In the genomic region with DNA sequence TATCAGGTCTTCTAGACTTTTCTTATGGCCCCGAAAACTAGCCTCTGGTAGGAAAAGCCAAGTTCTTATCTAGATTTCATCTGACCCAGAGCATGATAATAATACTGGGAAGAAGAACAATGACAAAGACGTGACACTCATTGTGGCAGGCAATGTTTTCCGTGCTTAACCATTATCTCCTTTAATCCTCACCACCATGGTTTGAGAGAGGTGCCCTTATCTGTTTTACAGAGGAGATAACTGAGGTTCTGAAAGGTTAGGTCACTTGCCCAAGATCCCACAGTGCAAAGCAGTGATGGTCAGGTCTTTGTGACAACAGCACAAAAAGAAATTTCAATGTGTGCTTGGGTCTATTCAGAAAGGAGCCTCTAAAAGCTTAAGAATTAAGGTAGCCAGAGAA, we compare ENCODE assay signal across 14 cellular contexts.
"Had no signal": no experiment of that assay in that cellular context is flagged by ENCODE, and none has a peak within 500 bp of the region (broad histone marks: within the 10 kb centered on the region; RNA-seq: fewer than 3 reads in every experiment).

No MANE protein-coding gene starts in this region.

- H3K27me3 ChIP-seq: heart left ventricle, spleen, testis, transverse colon had no signal

- H3K27ac ChIP-seq: spleen, transverse colon had no signal

- H3K36me3 ChIP-seq: transverse colon had no signal

- ATAC-seq: effector memory CD8-positive, alpha-beta T cell; heart left ventricle; left colon; naive thymus-derived CD8-positive, alpha-beta T cell; sciatic nerve; stimulated activated memory B cell treated with anti-CD40 and anti-IgM and Interleukin-4, amounts not matched to agents 10 μg/mL and 1 μg/mL and 100 μg/mL, for 72 hours had no signal

- DNase-seq: effector memory CD8-positive, alpha-beta T cell; heart left ventricle; hippocampal formation; left colon; naive thymus-derived CD8-positive, alpha-beta T cell; posterior cingulate gyrus; spleen; stimulated activated CD4-positive, alpha-beta T cell treated with anti-CD3 and anti-CD28 coated beads, Interleukin-15, amount 100 ng/mL, for 24 hours; stimulated activated CD4-positive, alpha-beta T cell treated with anti-CD3 and anti-CD28 coated beads, Interleukin-1b, Interleukin-23, amount 100 ng/mL, for 48 hours; stimulated activated CD4-positive, alpha-beta T cell treated with anti-CD3 and anti-CD28 coated beads, Interleukin-4, amount 100 ng/mL, for 24 hours; testis; transverse colon had no signal

- H3K4me3 ChIP-seq: heart left ventricle, spleen, testis, transverse colon had no signal

- H3K4me1 ChIP-seq: testis, transverse colon had no signal

- H3K9me3 ChIP-seq: heart left ventricle, spleen, testis, transverse colon had no signal
